In the genomic region with DNA sequence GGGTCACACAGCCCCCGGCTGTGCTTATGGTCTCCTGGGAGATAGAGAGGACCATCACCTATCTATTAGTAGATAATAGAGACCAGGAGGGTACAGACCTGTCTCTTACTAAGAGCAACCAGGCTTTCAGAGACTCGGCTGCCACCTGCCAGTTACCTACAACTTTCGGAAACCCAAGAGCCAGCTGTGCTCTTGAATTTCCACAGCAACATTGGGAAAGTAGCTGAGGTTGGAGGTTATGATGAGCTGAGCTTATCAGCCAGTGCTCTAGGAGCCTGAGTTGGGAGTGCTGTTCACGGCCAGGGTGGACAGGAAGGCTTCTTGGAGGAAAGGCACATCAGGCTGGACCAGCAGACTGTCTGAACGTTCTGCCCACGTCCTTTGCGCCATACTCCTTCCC, we compare ENCODE assay signal across 34 cellular contexts.
A peak's percentile ranks its signal among the peaks of the same experiment; 100 is the strongest.
DNase-seq lines count a peak whose midpoint lies in the region; ATAC-seq and TF ChIP-seq lines count a peak whose summit lies in the region.
"Had no signal": no experiment of that assay in that cellular context is flagged by ENCODE, and none has a peak within 500 bp of the region (broad histone marks: within the 10 kb centered on the region; RNA-seq: fewer than 3 reads in every experiment).

No MANE protein-coding gene starts in this region.

- H3K9me3 ChIP-seq in ovary (no peaks in the 10 kb centered on the region), OCI-LY7 (ENCODE audit: low read length) (no peaks in the 10 kb centered on the region)
- H3K9me3 ChIP-seq: colonic mucosa, neutrophil, upper lobe of left lung had no signal

- TF ChIP-seq EP300 in ovary (IDR thresholded peaks at IDR 0.05) = no peak

- no peaks in the 10 kb centered on the region for H3K79me2 ChIP-seq in OCI-LY7 (ENCODE audit: insufficient read depth, low read depth, low read length)

- no peak overlapping the region for H3K4me3 Mint-ChIP-seq in activated T-cell treated with anti-CD3 and anti-CD28 coated beads, Interleukin-2, amount 50 U/mL, for 24 hours
- no peak overlapping the region for H3K4me3 Mint-ChIP-seq in activated CD8-positive, alpha-beta T cell treated with anti-CD3 and anti-CD28 coated beads, Interleukin-2, amount 10 ng/mL, durations not matched to agents 7 days and 5 days
- H3K4me3 Mint-ChIP-seq in naive thymus-derived CD8-positive, alpha-beta T cell = peak overlapping the region in 6 of 10 donors; percentile 24 to 74 (median 50)
- H3K4me3 Mint-ChIP-seq: activated CD4-positive, alpha-beta memory T cell treated with anti-CD3 and anti-CD28 coated beads for 36 hours had no signal

- H3K27me3 Mint-ChIP-seq in activated T-cell treated with anti-CD3 and anti-CD28 coated beads, Interleukin-2, amount 50 U/mL, for 24 hours = peaks cover 2% of the 10 kb centered on the region
- no peaks in the 10 kb centered on the region for H3K27me3 Mint-ChIP-seq in activated CD8-positive, alpha-beta T cell treated with anti-CD3 and anti-CD28 coated beads, Interleukin-2, amount 10 ng/mL, durations not matched to agents 7 days and 5 days (ENCODE audit: low read depth)
- H3K27me3 Mint-ChIP-seq in naive thymus-derived CD8-positive, alpha-beta T cell = no peaks in the 10 kb centered on the region
- H3K27me3 Mint-ChIP-seq: activated CD4-positive, alpha-beta memory T cell treated with anti-CD3 and anti-CD28 coated beads for 36 hours; CD4-positive, alpha-beta memory T cell had no signal

- TF ChIP-seq CTCF in ovary (IDR thresholded peaks at IDR 0.05) = no peak
- TF ChIP-seq CTCF in OCI-LY7 (conservative IDR thresholded peaks at IDR 0.05; ENCODE audit: low read length) = no peak

- peak; percentile 24 for DNase-seq in activated T-cell treated with anti-CD3 and anti-CD28 coated beads, Interleukin-2, amount 50 U/mL, for 24 hours
- no peak for DNase-seq in activated T-cell treated with anti-CD3 and anti-CD28 coated beads, Interleukin-2, amount 50 U/mL, for 1 hour
- no peak for DNase-seq in activated CD8-positive, alpha-beta T cell treated with anti-CD3 and anti-CD28 coated beads, Interleukin-2, amount 10 ng/mL, durations not matched to agents 7 days and 5 days
- DNase-seq in naive thymus-derived CD8-positive, alpha-beta T cell = no peak
- no peak for DNase-seq in ovary
- no peak for DNase-seq in OCI-LY7 (ENCODE audit: low spot score)
- no peak for DNase-seq in HK-2 (ENCODE audit: unreplicated experiment)
- DNase-seq: activated CD4-positive, alpha-beta memory T cell treated with anti-CD3 and anti-CD28 coated beads for 36 hours; activated CD4-positive, alpha-beta T cell treated with anti-CD3 and anti-CD28 coated beads for 1 hour; activated effector memory CD4-positive, alpha-beta T cell treated with anti-CD3 and anti-CD28 coated beads, Interleukin-2, amount 50 U/mL, for 16 hours; activated T-cell treated with anti-CD3 and anti-CD28 coated beads for 4 hours; CD4-positive, alpha-beta memory T cell; colonic mucosa; effector CD8-positive, alpha-beta T cell; EL; GOT3; hypothalamus; mammary epithelial cell; NCI-H1105; NCI-H187 treated with DMSO at 0.1 percent for 48 hours; NCI-H524 treated with DMSO at 0.1 percent for 48 hours; PC-9; right cardiac atrium; Right ventricle myocardium superior; stimulated activated CD4-positive, alpha-beta T cell treated with anti-CD3 and anti-CD28 coated beads, Interleukin-12 subunit alpha, Interleukin-12 subunit beta, amount 100 ng/mL, for 4 hours; stimulated activated CD4-positive, alpha-beta T cell treated with anti-CD3 and anti-CD28 coated beads, Interleukin-4, amount 100 ng/mL, for 1 hour; substantia nigra; T-helper 2 cell; upper lobe of left lung had no signal

- H3K36me3 ChIP-seq in ovary (no peaks in the 10 kb centered on the region), OCI-LY7 (ENCODE audit: insufficient read depth, low read length) (no peaks in the 10 kb centered on the region)
- H3K36me3 ChIP-seq: colonic mucosa had no signal

- H3K4me1 ChIP-seq in ovary (ENCODE audit: insufficient read depth) = peaks cover 9% of the 10 kb centered on the region
- H3K4me1 ChIP-seq in OCI-LY7 (ENCODE audit: insufficient read depth, low read length, poor library complexity, severe bottlenecking) = no peaks in the 10 kb centered on the region
- H3K4me1 ChIP-seq: colonic mucosa had no signal

- no peak overlapping the region for H3K27ac Mint-ChIP-seq in activated T-cell treated with anti-CD3 and anti-CD28 coated beads, Interleukin-2, amount 50 U/mL, for 24 hours
- peak overlapping the region; percentile 82 for H3K27ac Mint-ChIP-seq in activated CD8-positive, alpha-beta T cell treated with anti-CD3 and anti-CD28 coated beads, Interleukin-2, amount 10 ng/mL, durations not matched to agents 7 days and 5 days
- H3K27ac Mint-ChIP-seq in naive thymus-derived CD8-positive, alpha-beta T cell = peak overlapping the region in 7 of 10 donors; percentile 17 to 92 (median 83)
- H3K27ac Mint-ChIP-seq: activated CD4-positive, alpha-beta memory T cell treated with anti-CD3 and anti-CD28 coated beads for 36 hours had no signal

- intact Hi-C loops in ovary (cut with DNase I) (no loop called here), OCI-LY7 (cut with micrococcal nuclease; ENCODE audit: unreplicated experiment) (no loop called here)

- H3K9me2 ChIP-seq in OCI-LY7 (ENCODE audit: insufficient read depth, low read length) = no peaks in the 10 kb centered on the region

- H3K36me3 Mint-ChIP-seq in activated T-cell treated with anti-CD3 and anti-CD28 coated beads, Interleukin-2, amount 50 U/mL, for 24 hours (ENCODE audit: low read depth) = peaks cover 67% of the 10 kb centered on the region
- peaks cover 86% of the 10 kb centered on the region for H3K36me3 Mint-ChIP-seq in activated CD8-positive, alpha-beta T cell treated with anti-CD3 and anti-CD28 coated beads, Interleukin-2, amount 10 ng/mL, durations not matched to agents 7 days and 5 days (ENCODE audit: low read depth)
- peaks cover 0 to 26% (median 11%) of the 10 kb centered on the region in 3 donors for H3K36me3 Mint-ChIP-seq in naive thymus-derived CD8-positive, alpha-beta T cell
- H3K36me3 Mint-ChIP-seq: activated CD4-positive, alpha-beta memory T cell treated with anti-CD3 and anti-CD28 coated beads for 36 hours; CD4-positive, alpha-beta memory T cell had no signal

- H3K27ac ChIP-seq in ovary (no peak overlapping the region), OCI-LY7 (ENCODE audit: low read depth, low read length, poor library complexity, severe bottlenecking) (no peak overlapping the region)
- H3K27ac ChIP-seq: colonic mucosa, epithelial cell of prostate, neutrophil, PC-9, upper lobe of left lung had no signal

- no peaks in the 10 kb centered on the region for H3K27me3 ChIP-seq in ovary
- H3K27me3 ChIP-seq: colonic mucosa, neutrophil, upper lobe of left lung had no signal

- H3K9me3 Mint-ChIP-seq in activated T-cell treated with anti-CD3 and anti-CD28 coated beads, Interleukin-2, amount 50 U/mL, for 24 hours = peaks cover 2% of the 10 kb centered on the region
- no peaks in the 10 kb centered on the region for H3K9me3 Mint-ChIP-seq in activated CD8-positive, alpha-beta T cell treated with anti-CD3 and anti-CD28 coated beads, Interleukin-2, amount 10 ng/mL, durations not matched to agents 7 days and 5 days (ENCODE audit: insufficient read depth)
- peaks cover 0 to 2% (median 0%) of the 10 kb centered on the region in 9 donors for H3K9me3 Mint-ChIP-seq in naive thymus-derived CD8-positive, alpha-beta T cell
- H3K9me3 Mint-ChIP-seq: activated CD4-positive, alpha-beta memory T cell treated with anti-CD3 and anti-CD28 coated beads for 36 hours had no signal

- CTCF ChIA-PET in activated CD8-positive, alpha-beta T cell treated with anti-CD3 and anti-CD28 coated beads, Interleukin-2, amount 10 ng/mL, durations not matched to agents 7 days and 5 days (lab: Charles Lee) = no interaction called here
- CTCF ChIA-PET in OCI-LY7 (lab: Charles Lee; ENCODE audit: unreplicated experiment) = no interaction called here

- peaks cover 86% of the 10 kb centered on the region for H3K4me1 Mint-ChIP-seq in activated T-cell treated with anti-CD3 and anti-CD28 coated beads, Interleukin-2, amount 50 U/mL, for 24 hours (ENCODE audit: low read depth)
- peaks cover 93% of the 10 kb centered on the region for H3K4me1 Mint-ChIP-seq in activated CD8-positive, alpha-beta T cell treated with anti-CD3 and anti-CD28 coated beads, Interleukin-2, amount 10 ng/mL, durations not matched to agents 7 days and 5 days (ENCODE audit: low read depth)
- peaks cover 58 to 99% (median 95%) of the 10 kb centered on the region in 4 donors for H3K4me1 Mint-ChIP-seq in naive thymus-derived CD8-positive, alpha-beta T cell

- no peak for ATAC-seq in activated CD8-positive, alpha-beta T cell treated with anti-CD3 and anti-CD28 coated beads, Interleukin-2, amount 10 ng/mL, durations not matched to agents 7 days and 5 days
- ATAC-seq in naive thymus-derived CD8-positive, alpha-beta T cell = no peak
- ATAC-seq in HG02981 (IDR thresholded peaks at IDR 0.05; ENCODE audit: unreplicated experiment) = no peak
- ATAC-seq: K562, left colon, right cardiac atrium had no signal

- H4K20me1 ChIP-seq in OCI-LY7 (ENCODE audit: insufficient read depth, low read length) = no peaks in the 10 kb centered on the region

- H2AFZ ChIP-seq in OCI-LY7 (ENCODE audit: low read length) = no peak overlapping the region
- H2AFZ ChIP-seq: PC-9 had no signal

- POLR2A ChIA-PET in activated CD8-positive, alpha-beta T cell treated with anti-CD3 and anti-CD28 coated beads, Interleukin-2, amount 10 ng/mL, durations not matched to agents 7 days and 5 days (lab: Charles Lee) = no interaction called here
- POLR2A ChIA-PET in naive thymus-derived CD8-positive, alpha-beta T cell (lab: Charles Lee) = no interaction called here
- POLR2A ChIA-PET in OCI-LY7 (lab: Charles Lee) = no interaction called here

- BruUV-seq in OCI-LY7 (replicated peaks; lab: Mats Ljungman, UMichigan) = no TSS peak

- WGBS in ovary, 3 donors = 75 to 90% (median 88%) methylated on average over 7 of the region's 7 CpGs

- H3K4me2 ChIP-seq in OCI-LY7 (ENCODE audit: low read length) = no peak overlapping the region
- H3K4me2 ChIP-seq: PC-9 had no signal

- TF ChIP-seq POLR2A in ovary (IDR thresholded peaks at IDR 0.05) = no peak

- H3K4me3 ChIP-seq in ovary = no peak overlapping the region
- no peak overlapping the region for H3K4me3 ChIP-seq in OCI-LY7 (ENCODE audit: low read depth, low read length, poor library complexity, severe bottlenecking)
- H3K4me3 ChIP-seq: colonic mucosa, K562, PC-9, upper lobe of left lung had no signal

Comparison
In these comparisons a context has a peak if more than half of its experiments do, and no peak if none do; other contexts are left out.
1. H3K4me3 Mint-ChIP-seq: peak in naive thymus-derived CD8-positive, alpha-beta T cell (6 of 10); none in activated T-cell treated with anti-CD3 and anti-CD28 coated beads, Interleukin-2, amount 50 U/mL, for 24 hours (single experiment) and activated CD8-positive, alpha-beta T cell treated with anti-CD3 and anti-CD28 coated beads, Interleukin-2, amount 10 ng/mL, durations not matched to agents 7 days and 5 days (single experiment).